In genomic region chr4:92270908-92271307, GRCh38 we compare ENCODE assay signal across 18 cellular contexts. TPM values are rescaled to one million over a fixed set of nuclear protein-coding genes. Genes with fewer than 3 reads are reported as not detected.
DNase-seq lines count a peak whose midpoint lies in the region; ATAC-seq and TF ChIP-seq lines count a peak whose summit lies in the region.
"Had no signal": no experiment of that assay in that cellular context is flagged by ENCODE, and none has a peak within 500 bp of the region (broad histone marks: within the 10 kb centered on the region; RNA-seq: fewer than 3 reads in every experiment).

No MANE protein-coding gene starts in this region.

- no peaks in the 10 kb centered on the region for H3K9me3 Mint-ChIP-seq in MCF 10A (ENCODE audit: unreplicated experiment)
- peaks cover 4% of the 10 kb centered on the region for H3K9me3 Mint-ChIP-seq in activated naive CD4-positive, alpha-beta T cell treated with anti-CD3 and anti-CD28 coated beads for 36 hours
- H3K9me3 Mint-ChIP-seq: HFFc6; stimulated activated naive CD8-positive, alpha-beta T cell treated with anti-CD3 and anti-CD28 coated beads, Interleukin-15, Interleukin-2, amounts not matched to agents 100 ng/mL and 50 ng/mL, for 24 hours had no signal

- H3K27me3 ChIP-seq in breast epithelium = no peaks in the 10 kb centered on the region
- no peaks in the 10 kb centered on the region for H3K27me3 ChIP-seq in hepatocyte
- H3K27me3 ChIP-seq: MG63, ovary had no signal

- H3K79me2 ChIP-seq in hepatocyte = no peaks in the 10 kb centered on the region

- H3K4me1 Mint-ChIP-seq in MCF 10A (ENCODE audit: insufficient read depth, unreplicated experiment) = no peaks in the 10 kb centered on the region
- no peaks in the 10 kb centered on the region for H3K4me1 Mint-ChIP-seq in activated naive CD4-positive, alpha-beta T cell treated with anti-CD3 and anti-CD28 coated beads for 36 hours (ENCODE audit: low read depth)

- no peaks in the 10 kb centered on the region for H3K9me2 ChIP-seq in hepatocyte (replicated peaks; ENCODE audit: insufficient read depth)

- H3K27ac ChIP-seq in breast epithelium (no peak overlapping the region), hepatocyte (no peak overlapping the region)
- H3K27ac ChIP-seq: ovary, SJCRH30 had no signal

- POLR2A ChIA-PET in MCF 10A (lab: Yijun Ruan, JAX) = no interaction called here

- no TSS peak for BruUV-seq in MCF 10A (replicated peaks; lab: Mats Ljungman, UMichigan)

- TF ChIP-seq POLR2A in breast epithelium (IDR thresholded peaks at IDR 0.05) = no peak

- peak; percentile 5 for DNase-seq in MCF 10A (ENCODE audit: unreplicated experiment)
- no peak for DNase-seq in breast epithelium (ENCODE audit: low spot score in 2 of 2)
- peak; percentile 1 for DNase-seq in NCI-H748 treated with DMSO at 0.1 percent for 48 hours (lab: John Stamatoyannopoulos, UW)
- DNase-seq in hepatocyte (ENCODE audit: low spot score) = no peak
- no peak for DNase-seq in retinal pigment epithelial cell (ENCODE audit: low read depth)
- DNase-seq in activated naive CD4-positive, alpha-beta T cell treated with anti-CD3 and anti-CD28 coated beads for 36 hours = no peak
- DNase-seq: amygdala, dermis blood vessel endothelial cell, HFFc6, MG63, midbrain, NCI-H2029 treated with DMSO at 0.1 percent for 48 hours, ovary, SJCRH30 had no signal

- H2AFZ ChIP-seq in hepatocyte = no peak overlapping the region

- H3K36me3 ChIP-seq in breast epithelium (no peaks in the 10 kb centered on the region), hepatocyte (replicated peaks; ENCODE audit: insufficient read depth, low read depth) (no peaks in the 10 kb centered on the region)
- H3K36me3 ChIP-seq: MG63, ovary, SJCRH30 had no signal

- H4K20me1 ChIP-seq in hepatocyte (ENCODE audit: insufficient read depth, poor library complexity, severe bottlenecking) = no peaks in the 10 kb centered on the region

- ATAC-seq in HG03432 (IDR thresholded peaks at IDR 0.05; ENCODE audit: unreplicated experiment) (no peak), HG02642 (IDR thresholded peaks at IDR 0.05; ENCODE audit: poor library complexity, unreplicated experiment) (no peak)

- TF ChIP-seq CTCF in MCF 10A (IDR thresholded peaks at IDR 0.05; ENCODE audit: unreplicated experiment) (no peak), breast epithelium (IDR thresholded peaks at IDR 0.05) (no peak), hepatocyte (IDR thresholded peaks at IDR 0.05; ENCODE audit: poor library complexity) (peak; percentile 5), retinal pigment epithelial cell (conservative IDR thresholded peaks at IDR 0.05; ENCODE audit: low read depth, low read length) (peak; percentile 54)

- no peak overlapping the region for H3K4me3 Mint-ChIP-seq in MCF 10A (ENCODE audit: unreplicated experiment)
- no peak overlapping the region for H3K4me3 Mint-ChIP-seq in activated naive CD4-positive, alpha-beta T cell treated with anti-CD3 and anti-CD28 coated beads for 36 hours
- H3K4me3 Mint-ChIP-seq: HFFc6; stimulated activated naive CD8-positive, alpha-beta T cell treated with anti-CD3 and anti-CD28 coated beads, Interleukin-15, Interleukin-2, amounts not matched to agents 100 ng/mL and 50 ng/mL, for 24 hours had no signal

- H3K4me2 ChIP-seq in hepatocyte = no peak overlapping the region
- H3K4me2 ChIP-seq: smooth muscle cell had no signal

- H3K27ac Mint-ChIP-seq in MCF 10A (ENCODE audit: low read depth, unreplicated experiment) = no peak overlapping the region
- H3K27ac Mint-ChIP-seq in activated naive CD4-positive, alpha-beta T cell treated with anti-CD3 and anti-CD28 coated beads for 36 hours = no peak overlapping the region
- H3K27ac Mint-ChIP-seq: HFFc6; stimulated activated naive CD8-positive, alpha-beta T cell treated with anti-CD3 and anti-CD28 coated beads, Interleukin-15, Interleukin-2, amounts not matched to agents 100 ng/mL and 50 ng/mL, for 24 hours had no signal

- intact Hi-C loops in MCF 10A (cut with micrococcal nuclease) (no loop called here), breast epithelium (cut with DNase I; ENCODE audit: low total_unique reads) (no loop called here)
- intact Hi-C loops in activated naive CD4-positive, alpha-beta T cell treated with anti-CD3 and anti-CD28 coated beads for 36 hours (cut with micrococcal nuclease) = no loop called here

- no peaks in the 10 kb centered on the region for H3K36me3 Mint-ChIP-seq in MCF 10A (ENCODE audit: insufficient read depth, unreplicated experiment)
- no peaks in the 10 kb centered on the region for H3K36me3 Mint-ChIP-seq in activated naive CD4-positive, alpha-beta T cell treated with anti-CD3 and anti-CD28 coated beads for 36 hours (ENCODE audit: low read depth)

- H3K9me3 ChIP-seq in breast epithelium = no peaks in the 10 kb centered on the region
- H3K9me3 ChIP-seq in hepatocyte (ENCODE audit: low read depth) = no peaks in the 10 kb centered on the region
- H3K9me3 ChIP-seq: MG63, ovary, SJCRH30 had no signal

- H3K27me3 Mint-ChIP-seq in MCF 10A (ENCODE audit: insufficient read depth, unreplicated experiment) = no peaks in the 10 kb centered on the region
- no peaks in the 10 kb centered on the region for H3K27me3 Mint-ChIP-seq in activated naive CD4-positive, alpha-beta T cell treated with anti-CD3 and anti-CD28 coated beads for 36 hours (ENCODE audit: low read depth)
- H3K27me3 Mint-ChIP-seq: stimulated activated naive CD8-positive, alpha-beta T cell treated with anti-CD3 and anti-CD28 coated beads, Interleukin-15, Interleukin-2, amounts not matched to agents 100 ng/mL and 50 ng/mL, for 24 hours had no signal

- WGBS in hepatocyte (ENCODE audit: low lambda C conversion rate, missing lambda C conversion rate) = 74% methylated on average over 2 of the region's 2 CpGs

- CTCF ChIA-PET in MCF 10A (lab: Yijun Ruan, JAX) = no interaction called here
- CTCF ChIA-PET in activated naive CD4-positive, alpha-beta T cell treated with anti-CD3 and anti-CD28 coated beads for 36 hours (lab: Charles Lee) = interaction anchor here (0.6 kb wide), 1 partner anchor 65 kb away, joined by 4 read pairs; no protein-coding TSS in a partner anchor

- H3K4me3 ChIP-seq in breast epithelium (no peak overlapping the region), hepatocyte (no peak overlapping the region), retinal pigment epithelial cell (ENCODE audit: low read length) (no peak overlapping the region)
- H3K4me3 ChIP-seq: MG63, ovary, SJCRH30, smooth muscle cell had no signal

- no peaks in the 10 kb centered on the region for H3K4me1 ChIP-seq in breast epithelium
- H3K4me1 ChIP-seq in hepatocyte (ENCODE audit: insufficient read depth) = no peaks in the 10 kb centered on the region
- H3K4me1 ChIP-seq: SJCRH30 had no signal

RNA-seq across cellular contexts. Expression of gene GRID2, which starts 32.9 kb away (rescaled TPM):
- total RNA-seq in MCF 10A (2022) (not detected in 2 replicates), breast epithelium (under 1 TPM; under 0.01 TPM), hepatocyte (2.4 and 3.5 TPM in 2 replicates)
- polyA plus RNA-seq in hepatocyte = 0.11 and 0.53 TPM in 2 replicates
- not detected for total RNA-seq in activated naive CD4-positive, alpha-beta T cell treated with anti-CD3 and anti-CD28 coated beads for 36 hours
- total RNA-seq: dermis blood vessel endothelial cell, HFFc6 had no signal
- polyA plus RNA-seq: smooth muscle cell had no signal

Comparison
In these comparisons a context has a peak if more than half of its experiments do, and no peak if none do; other contexts are left out.
1. DNase-seq: peak in MCF 10A (single experiment) and NCI-H748 treated with DMSO at 0.1 percent for 48 hours (single experiment); none in breast epithelium (0 of 2), hepatocyte (single experiment), retinal pigment epithelial cell (single experiment) and activated naive CD4-positive, alpha-beta T cell treated with anti-CD3 and anti-CD28 coated beads for 36 hours (single experiment).
2. CTCF ChIP-seq: peak in hepatocyte (single experiment) and retinal pigment epithelial cell (single experiment); none in MCF 10A (single experiment) and breast epithelium (0 of 3).